ENCODE assay signal across 24 cellular contexts in genomic region chr14:49926803-49927202, GRCh38.
"Had no signal": no experiment of that assay in that cellular context is flagged by ENCODE, and none has a peak within 500 bp of the region (broad histone marks: within the 10 kb centered on the region; RNA-seq: fewer than 3 reads in every experiment).

No MANE protein-coding gene starts in this region.

- H3K36me3 Mint-ChIP-seq: activated naive CD8-positive, alpha-beta T cell; brain had no signal

- H3K27me3 Mint-ChIP-seq: activated CD4-positive, alpha-beta memory T cell treated with anti-CD3 and anti-CD28 coated beads for 36 hours; activated CD4-positive, alpha-beta T cell treated with anti-CD3 and anti-CD28 coated beads, Interleukin-2, amount 10 ng/mL, durations not matched to agents 7 days and 5 days; activated naive CD8-positive, alpha-beta T cell; activated T-helper 17 cell treated with anti-CD3 and anti-CD28 coated beads, Interleukin-2, amount 50 U/mL, for 72 hours had no signal

- H3K27me3 ChIP-seq: cardiac muscle cell had no signal

- H3K27ac Mint-ChIP-seq: activated CD4-positive, alpha-beta memory T cell treated with anti-CD3 and anti-CD28 coated beads for 36 hours; activated CD4-positive, alpha-beta T cell treated with anti-CD3 and anti-CD28 coated beads, Interleukin-2, amount 10 ng/mL, durations not matched to agents 7 days and 5 days; activated naive CD4-positive, alpha-beta T cell treated with anti-CD3 and anti-CD28 coated beads for 36 hours; activated naive CD8-positive, alpha-beta T cell; activated T-helper 17 cell treated with anti-CD3 and anti-CD28 coated beads, Interleukin-2, amount 50 U/mL, for 72 hours; brain had no signal

- H3K4me3 ChIP-seq: cardiac muscle cell, K562, SK-N-MC had no signal

- FAIRE-seq: astrocyte, K562 had no signal

- H3K4me1 Mint-ChIP-seq: brain had no signal

- H3K36me3 ChIP-seq: cardiac muscle cell had no signal

- H3K27ac ChIP-seq: cardiac muscle cell, SK-N-MC, VCaP had no signal

- ATAC-seq: activated T-helper 17 cell treated with anti-CD3 and anti-CD28 coated beads, Interleukin-2, amount 50 U/mL, for 72 hours; K562; Right ventricle myocardium inferior had no signal

- H3K4me3 Mint-ChIP-seq: activated CD4-positive, alpha-beta memory T cell treated with anti-CD3 and anti-CD28 coated beads for 36 hours; activated CD4-positive, alpha-beta T cell treated with anti-CD3 and anti-CD28 coated beads, Interleukin-2, amount 10 ng/mL, durations not matched to agents 7 days and 5 days; activated naive CD4-positive, alpha-beta T cell treated with anti-CD3 and anti-CD28 coated beads for 36 hours; activated naive CD8-positive, alpha-beta T cell; activated T-helper 17 cell treated with anti-CD3 and anti-CD28 coated beads, Interleukin-2, amount 50 U/mL, for 72 hours; brain had no signal

- H3K9me3 Mint-ChIP-seq: activated CD4-positive, alpha-beta memory T cell treated with anti-CD3 and anti-CD28 coated beads for 36 hours; activated CD4-positive, alpha-beta T cell treated with anti-CD3 and anti-CD28 coated beads, Interleukin-2, amount 10 ng/mL, durations not matched to agents 7 days and 5 days; activated naive CD4-positive, alpha-beta T cell treated with anti-CD3 and anti-CD28 coated beads for 36 hours; activated T-helper 17 cell treated with anti-CD3 and anti-CD28 coated beads, Interleukin-2, amount 50 U/mL, for 72 hours; brain had no signal

- DNase-seq: activated CD4-positive, alpha-beta memory T cell treated with anti-CD3 and anti-CD28 coated beads for 36 hours; activated CD4-positive, alpha-beta T cell treated with anti-CD3 and anti-CD28 coated beads, Interleukin-2, amount 10 ng/mL, durations not matched to agents 7 days and 5 days; activated CD4-positive, CD25-positive, alpha-beta regulatory T cell; activated gamma-delta T cell; activated naive CD4-positive, alpha-beta T cell treated with anti-CD3 and anti-CD28 coated beads for 36 hours; activated T-cell treated with anti-CD3 and anti-CD28 coated beads for 4 hours; activated T-cell treated with anti-CD3 and anti-CD28 coated beads, Interleukin-2, amount 50 U/mL, for 48 hours; amygdala; Karpas-422; NCI-H1694; NCI-H2029; NCI-H446; NCI-H526; RPMI8226; T-helper 1 cell had no signal
